ENCODE assay signal across 11 cellular contexts in the genomic region with DNA sequence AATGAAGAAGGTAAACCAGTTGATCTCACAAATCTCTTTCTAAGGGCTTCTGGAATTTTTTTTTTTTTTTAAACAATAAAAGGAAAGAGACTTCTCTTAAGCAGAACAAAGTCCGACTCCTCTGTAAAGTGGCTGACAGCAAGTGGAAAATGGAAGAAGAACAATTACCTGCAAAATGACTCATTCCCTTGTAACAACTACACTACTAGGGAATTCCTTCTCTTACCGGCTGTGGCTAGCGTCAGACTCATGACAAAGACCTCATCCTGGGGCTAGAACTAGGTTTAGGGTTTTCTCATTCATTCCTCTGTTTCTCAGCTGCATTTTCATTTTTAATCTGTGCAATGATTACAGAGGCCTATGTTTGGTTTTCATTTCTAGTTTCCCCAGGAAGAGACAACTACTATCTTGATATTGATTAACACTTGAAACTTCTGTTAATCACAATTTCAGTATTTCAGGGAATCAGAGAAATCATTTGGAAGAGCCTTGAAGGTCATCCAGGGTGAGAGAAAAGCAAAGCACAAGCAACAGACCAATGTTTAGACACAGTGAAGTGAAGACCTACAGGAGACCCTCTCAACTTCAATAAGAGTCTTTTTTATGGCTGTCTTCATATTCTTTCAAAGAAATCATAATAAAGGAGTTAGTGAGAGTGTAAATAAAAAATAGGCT.
A peak's percentile ranks its signal among the peaks of the same experiment; 100 is the strongest.
DNase-seq lines count a peak whose midpoint lies in the region; TF ChIP-seq lines count a peak whose summit lies in the region.
"Had no signal": no experiment of that assay in that cellular context is flagged by ENCODE, and none has a peak within 500 bp of the region (broad histone marks: within the 10 kb centered on the region; RNA-seq: fewer than 3 reads in every experiment).

No MANE protein-coding gene starts in this region.

- H3K36me3 ChIP-seq in endocrine pancreas (ENCODE audit: control insufficient read depth, insufficient read depth, low read length) (peaks cover 3% of the 10 kb centered on the region), sigmoid colon (no peaks in the 10 kb centered on the region), adrenal gland (replicated peaks in 1 of 2) (no peaks in the 10 kb centered on the region)

- WGBS in sigmoid colon, 2 donors = 17 to 55% methylated on average over 3 of the region's 3 CpGs
- WGBS in adrenal gland, 4 donors = 67 to 88% (median 79%) methylated on average over 3 of the region's 3 CpGs

- DNase-seq in HPDE6-E6E7 (ENCODE audit: extremely low spot score) (peak; percentile 70), SHP77 treated with DMSO at 0.1 percent for 48 hours (lab: John Stamatoyannopoulos, UW) (peak; percentile 57), sigmoid colon (no peak), DMS79 (lab: John Stamatoyannopoulos, UW) (no peak), DMS79 treated with DMSO at 0.1 percent for 48 hours (lab: John Stamatoyannopoulos, UW) (no peak), NCI-H1694 (lab: John Stamatoyannopoulos, UW) (no peak), adrenal gland (no peak)
- DNase-seq: activated CD8-positive, alpha-beta memory T cell treated with anti-CD3 and anti-CD28 coated beads for 24 hours; effector CD8-positive, alpha-beta T cell; GF-D8 had no signal

- intact Hi-C loops in sigmoid colon (cut with DNase I) (no loop called here), adrenal gland (cut with DNase I) (no loop called here)

- H3K27me3 ChIP-seq in endocrine pancreas (ENCODE audit: control insufficient read depth, insufficient read depth, low read length) (no peaks in the 10 kb centered on the region), sigmoid colon (no peaks in the 10 kb centered on the region), adrenal gland (no peaks in the 10 kb centered on the region)

- H3K4me1 ChIP-seq in endocrine pancreas (ENCODE audit: control insufficient read depth, insufficient read depth, low read length) (peaks cover 18% of the 10 kb centered on the region), sigmoid colon (peaks cover 0 to 66% (median 49%) of the 10 kb centered on the region in 4 donors), adrenal gland (replicated peaks in 1 of 2) (no peaks in the 10 kb centered on the region)

- H3K4me3 ChIP-seq in endocrine pancreas (ENCODE audit: control insufficient read depth, insufficient read depth, low read length) (peak overlapping the region; percentile 11), sigmoid colon (no peak overlapping the region), adrenal gland (no peak overlapping the region)

- TF ChIP-seq EP300 in sigmoid colon (IDR thresholded peaks at IDR 0.05) = peak in 1 of 4 donors; percentile 45

- H3K27ac ChIP-seq in sigmoid colon (peak overlapping the region in 3 of 4 donors; percentile 62 to 77 (median 75)), adrenal gland (no peak overlapping the region)

- TF ChIP-seq CTCF in sigmoid colon (IDR thresholded peaks at IDR 0.05) (no peak), adrenal gland (IDR thresholded peaks at IDR 0.05) (no peak)

- TF ChIP-seq POLR2A in sigmoid colon (IDR thresholded peaks at IDR 0.05) (no peak), adrenal gland (IDR thresholded peaks at IDR 0.05) (no peak)

- H3K9ac ChIP-seq in endocrine pancreas (ENCODE audit: control insufficient read depth, insufficient read depth, low read length) = no peak overlapping the region

- H3K9me3 ChIP-seq in endocrine pancreas (ENCODE audit: control insufficient read depth, low read length) = no peaks in the 10 kb centered on the region
- H3K9me3 ChIP-seq in sigmoid colon = no peaks in the 10 kb centered on the region
- H3K9me3 ChIP-seq in adrenal gland (replicated peaks in 1 of 3) = no peaks in the 10 kb centered on the region

Comparison
In these comparisons a context has a peak if more than half of its experiments do, and no peak if none do; other contexts are left out.
1. DNase-seq: peak in HPDE6-E6E7 (single experiment) and SHP77 treated with DMSO at 0.1 percent for 48 hours (single experiment); none in sigmoid colon (single experiment), DMS79 (single experiment), DMS79 treated with DMSO at 0.1 percent for 48 hours (single experiment), NCI-H1694 (single experiment) and adrenal gland (0 of 7).
2. H3K27ac ChIP-seq: peak in sigmoid colon (3 of 4); none in adrenal gland (0 of 5).